In the genomic region with DNA sequence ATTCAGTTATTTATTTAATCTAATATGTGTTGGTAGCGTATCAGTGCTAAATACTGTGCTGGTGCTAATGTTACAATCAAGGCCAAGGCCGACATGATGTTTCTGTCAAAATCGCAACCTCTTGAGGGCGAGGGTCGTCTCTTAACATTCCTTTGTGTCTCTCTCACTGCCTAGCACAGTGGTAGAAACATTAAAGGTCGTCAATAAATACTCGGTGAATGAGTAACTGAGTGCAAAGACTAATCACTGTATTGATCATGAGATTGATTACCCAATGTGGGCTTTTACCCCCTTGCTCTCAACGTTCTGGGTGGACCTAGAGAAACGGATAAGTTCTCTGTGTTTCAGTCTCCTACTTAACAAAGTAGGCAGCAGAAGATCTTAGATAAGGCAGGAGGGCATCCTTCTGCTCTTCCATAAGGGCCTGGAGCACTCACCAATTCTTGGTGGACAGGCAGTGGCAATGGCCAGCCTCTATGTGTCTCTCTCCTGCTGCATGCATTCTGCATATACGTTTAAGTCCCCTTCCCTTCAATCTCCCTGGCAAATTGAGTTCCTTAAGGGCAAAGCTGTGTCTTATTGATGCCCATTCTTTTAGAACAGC, we compare ENCODE assay signal across 1 cellular context.
TF ChIP-seq lines count a peak whose summit lies in the region.

No MANE protein-coding gene starts in this region.

TF ChIP-seq in HepG2, 621 proteins besides CTCF, POLR2A, EP300 and RAD21 (continued from another document):
- TF ChIP-seq, protein P1, sequence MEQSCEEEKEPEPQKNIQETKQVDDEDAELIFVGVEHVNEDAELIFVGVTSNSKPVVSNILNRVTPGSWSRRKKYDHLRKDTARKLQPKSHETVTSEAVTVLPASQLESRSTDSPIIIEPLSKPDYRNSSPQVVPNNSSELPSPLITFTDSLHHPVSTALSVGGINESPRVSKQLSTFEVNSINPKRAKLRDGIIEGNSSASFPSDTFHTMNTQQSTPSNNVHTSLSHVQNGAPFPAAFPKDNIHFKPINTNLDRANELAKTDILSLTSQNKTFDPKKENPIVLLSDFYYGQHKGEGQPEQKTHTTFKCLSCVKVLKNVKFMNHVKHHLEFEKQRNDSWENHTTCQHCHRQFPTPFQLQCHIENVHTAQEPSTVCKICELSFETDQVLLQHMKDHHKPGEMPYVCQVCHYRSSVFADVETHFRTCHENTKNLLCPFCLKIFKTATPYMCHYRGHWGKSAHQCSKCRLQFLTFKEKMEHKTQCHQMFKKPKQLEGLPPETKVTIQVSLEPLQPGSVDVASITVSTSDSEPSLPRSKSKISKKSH (CRISPR knock-in tag; IDR thresholded peaks at IDR 0.05; ENCODE audit: borderline replicate concordance) = no peak
- TF ChIP-seq ZNF556 (CRISPR knock-in tag; IDR thresholded peaks at IDR 0.05; ENCODE audit: borderline replicate concordance) (no peak), SIN3A (IDR thresholded peaks at IDR 0.05; ENCODE audit: borderline replicate concordance, low read depth, low read length) (no peak), NR2F6 (IDR thresholded peaks at IDR 0.05) (0 out of 2 replicates have a peak, but pooled peaks have one; percentile 16), NR2F6 (CRISPR knock-in tag; IDR thresholded peaks at IDR 0.05) (no peak), NCOA2 (CRISPR knock-in tag; IDR thresholded peaks at IDR 0.05) (0 out of 2 replicates have a peak, but pooled peaks have one; percentile 18), PPARG (CRISPR knock-in tag; conservative IDR thresholded peaks at IDR 0.05) (no peak), SKI (IDR thresholded peaks at IDR 0.05; ENCODE audit: partially characterized antibody) (peak; percentile 35), WIZ (CRISPR knock-in tag; IDR thresholded peaks at IDR 0.05) (no peak), KLF13 (CRISPR knock-in tag; IDR thresholded peaks at IDR 0.05) (no peak), RBM39 (IDR thresholded peaks at IDR 0.05; ENCODE audit: low read depth, low read length, poor library complexity, severe bottlenecking) (no peak), JUN (CRISPR knock-in tag; IDR thresholded peaks at IDR 0.05) (0 out of 2 replicates have a peak, but pooled peaks have one; percentile 26), HNF4G (IDR thresholded peaks at IDR 0.05; ENCODE audit: borderline replicate concordance, low read depth, low read length) (peak; percentile 39; the same call in 1 of the 2 replicates), HNF4G (CRISPR knock-in tag; IDR thresholded peaks at IDR 0.05; ENCODE audit: borderline replicate concordance, low read depth) (no peak), HDAC1 (CRISPR knock-in tag; IDR thresholded peaks at IDR 0.05) (peak; percentile 18; the same call in 1 of the 2 replicates), MXD4 (CRISPR knock-in tag; IDR thresholded peaks at IDR 0.05) (no peak)
- TF ChIP-seq, protein P2, sequence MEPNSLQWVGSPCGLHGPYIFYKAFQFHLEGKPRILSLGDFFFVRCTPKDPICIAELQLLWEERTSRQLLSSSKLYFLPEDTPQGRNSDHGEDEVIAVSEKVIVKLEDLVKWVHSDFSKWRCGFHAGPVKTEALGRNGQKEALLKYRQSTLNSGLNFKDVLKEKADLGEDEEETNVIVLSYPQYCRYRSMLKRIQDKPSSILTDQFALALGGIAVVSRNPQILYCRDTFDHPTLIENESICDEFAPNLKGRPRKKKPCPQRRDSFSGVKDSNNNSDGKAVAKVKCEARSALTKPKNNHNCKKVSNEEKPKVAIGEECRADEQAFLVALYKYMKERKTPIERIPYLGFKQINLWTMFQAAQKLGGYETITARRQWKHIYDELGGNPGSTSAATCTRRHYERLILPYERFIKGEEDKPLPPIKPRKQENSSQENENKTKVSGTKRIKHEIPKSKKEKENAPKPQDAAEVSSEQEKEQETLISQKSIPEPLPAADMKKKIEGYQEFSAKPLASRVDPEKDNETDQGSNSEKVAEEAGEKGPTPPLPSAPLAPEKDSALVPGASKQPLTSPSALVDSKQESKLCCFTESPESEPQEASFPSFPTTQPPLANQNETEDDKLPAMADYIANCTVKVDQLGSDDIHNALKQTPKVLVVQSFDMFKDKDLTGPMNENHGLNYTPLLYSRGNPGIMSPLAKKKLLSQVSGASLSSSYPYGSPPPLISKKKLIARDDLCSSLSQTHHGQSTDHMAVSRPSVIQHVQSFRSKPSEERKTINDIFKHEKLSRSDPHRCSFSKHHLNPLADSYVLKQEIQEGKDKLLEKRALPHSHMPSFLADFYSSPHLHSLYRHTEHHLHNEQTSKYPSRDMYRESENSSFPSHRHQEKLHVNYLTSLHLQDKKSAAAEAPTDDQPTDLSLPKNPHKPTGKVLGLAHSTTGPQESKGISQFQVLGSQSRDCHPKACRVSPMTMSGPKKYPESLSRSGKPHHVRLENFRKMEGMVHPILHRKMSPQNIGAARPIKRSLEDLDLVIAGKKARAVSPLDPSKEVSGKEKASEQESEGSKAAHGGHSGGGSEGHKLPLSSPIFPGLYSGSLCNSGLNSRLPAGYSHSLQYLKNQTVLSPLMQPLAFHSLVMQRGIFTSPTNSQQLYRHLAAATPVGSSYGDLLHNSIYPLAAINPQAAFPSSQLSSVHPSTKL (CRISPR knock-in tag; IDR thresholded peaks at IDR 0.05) = 0 out of 2 replicates have a peak, but pooled peaks have one; percentile 27
TF ChIP-seq in HepG2: peak in this region for 24.
